8 cellular contexts compared by ENCODE assay signal in genomic region chr12:68331500-68331868, GRCh38. TPM values are rescaled to one million over a fixed set of nuclear protein-coding genes. Genes with fewer than 3 reads are reported as not detected.
DNase-seq lines count a peak whose midpoint lies in the region; ATAC-seq, FAIRE-seq and TF ChIP-seq lines count a peak whose summit lies in the region.

No MANE protein-coding gene starts in this region.

- H3K4me3 ChIP-seq in SJCRH30, result peak overlapping the region; percentile 81
- peak overlapping the region; percentile 71 for H3K4me3 ChIP-seq in fibroblast of mammary gland (ENCODE audit: control insufficient read depth, low read depth, low read length)
- H3K4me3 ChIP-seq in skeletal muscle cell (ENCODE audit: low read depth, low read length), result peak overlapping the region; percentile 78

- H3K36me3 ChIP-seq in SJCRH30, result peaks cover 3% of the 10 kb centered on the region; the same call in 1 of the 2 replicates

- FAIRE-seq in GM12892 (lab: Jason Lieb, UNC) (no peak), GM19239 (lab: Jason Lieb, UNC) (no peak)

- H3K4me1 ChIP-seq in SJCRH30, result no peaks in the 10 kb centered on the region

- H3K9me3 ChIP-seq in SJCRH30 (replicated peaks), result no peaks in the 10 kb centered on the region

- ATAC-seq in GM19455 (IDR thresholded peaks at IDR 0.05; ENCODE audit: unreplicated experiment), result no peak
- ATAC-seq in HG03571 (IDR thresholded peaks at IDR 0.05; ENCODE audit: unreplicated experiment), result no peak

- TF ChIP-seq POLR2A in GM12892 (IDR thresholded peaks at IDR 0.05; ENCODE audit: low read depth, low read length), result no peak

- peak overlapping the region; percentile 51; the same call in 1 of the 2 replicates for H3K27ac ChIP-seq in SJCRH30

- TF ChIP-seq CTCF in GM20000 (IDR thresholded peaks at IDR 0.05; ENCODE audit: extremely low read depth, missing control alignments) (no peak), fibroblast of mammary gland (conservative IDR thresholded peaks at IDR 0.05; ENCODE audit: control insufficient read depth, insufficient read depth, low read depth, low read length) (no peak)

- DNase-seq in GM20000 (ENCODE audit: low spot score), result peak; percentile 8
- DNase-seq in SJCRH30, result no peak
- DNase-seq in fibroblast of mammary gland (ENCODE audit: low read depth), result no peak
- no peak for DNase-seq in skeletal muscle cell (ENCODE audit: low read depth)
- DNase-seq in GM12892 (ENCODE audit: insufficient read length), result no peak
- DNase-seq in GM19239 (ENCODE audit: insufficient read length, low spot score), result no peak

- no peaks in the 10 kb centered on the region for H3K27me3 ChIP-seq in SJCRH30

RNA-seq across cellular contexts. Expression of gene MDM1, which starts 0.7 kb away (rescaled TPM):
- total RNA-seq in SJCRH30 (2014; rRNA removed; shearing (Covaris generic)), result 21.8 and 22.9 TPM in 2 replicates
- 18.3 TPM for polyA plus RNA-seq in GM12892 (2012; ENCODE audit: missing spikeins)
